Comparison of ENCODE assay signal across 22 cellular contexts in the genomic region with DNA sequence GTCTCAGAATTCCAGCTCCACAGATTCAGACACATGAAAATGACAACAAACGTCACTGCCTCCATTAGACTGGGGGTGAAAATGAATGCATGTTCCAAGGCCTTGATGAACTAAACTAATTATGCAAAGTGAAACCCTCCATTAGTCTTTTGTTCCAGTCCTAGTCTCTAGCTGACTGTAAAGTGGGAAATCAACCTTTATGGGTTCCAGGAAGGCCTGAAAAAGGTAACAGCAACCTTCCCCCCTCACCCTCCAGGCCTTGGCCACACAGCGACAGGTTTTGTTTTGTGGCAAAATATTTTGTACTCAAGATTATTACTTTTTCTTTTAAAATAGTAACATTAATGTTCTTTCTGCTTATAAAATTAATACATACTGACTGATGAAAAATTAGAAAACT.
DNase-seq lines count a peak whose midpoint lies in the region; ATAC-seq lines count a peak whose summit lies in the region.
"Had no signal": no experiment of that assay in that cellular context is flagged by ENCODE, and none has a peak within 500 bp of the region (broad histone marks: within the 10 kb centered on the region; RNA-seq: fewer than 3 reads in every experiment).

No MANE protein-coding gene starts in this region.

- H3K4me3 ChIP-seq in naive thymus-derived CD4-positive, alpha-beta T cell (ENCODE audit: low read length): no peak overlapping the region
- H3K4me3 ChIP-seq: BLaER1 treated with 17β-estradiol and CSF1 and Interleukin-3, amounts not matched to agents 10 nM and 100 nM; cardiac muscle cell; lung; prostate gland had no signal

- H3K27me3 Mint-ChIP-seq in activated T-cell treated with anti-CD3 and anti-CD28 coated beads, Interleukin-2, amount 50 U/mL, for 24 hours: no peaks in the 10 kb centered on the region
- H3K27me3 Mint-ChIP-seq in activated T-helper 17 cell treated with anti-CD3 and anti-CD28 coated beads, Interleukin-2, amount 50 U/mL, for 72 hours: no peaks in the 10 kb centered on the region
- no peaks in the 10 kb centered on the region for H3K27me3 Mint-ChIP-seq in naive thymus-derived CD4-positive, alpha-beta T cell

- DNase-seq in activated T-cell treated with anti-CD3 and anti-CD28 coated beads, Interleukin-2, amount 50 U/mL, for 24 hours: no peak
- DNase-seq in activated T-cell treated with anti-CD3 and anti-CD28 coated beads for 4 hours (no peak), 8988T (no peak), cerebellum (ENCODE audit: low spot score) (no peak)
- no peak for DNase-seq in naive thymus-derived CD4-positive, alpha-beta T cell
- DNase-seq: anterior cingulate cortex, glutamatergic neuron, H7, Kasumi-1, kidney glomerular epithelial cell, NCI-H1048, NCI-H1930, NCI-H2227 treated with DMSO at 0.1 percent for 48 hours, NCI-H82 had no signal

- H3K27ac Mint-ChIP-seq in activated T-cell treated with anti-CD3 and anti-CD28 coated beads, Interleukin-2, amount 50 U/mL, for 24 hours: peak overlapping the region; percentile 96
- peak overlapping the region; percentile 95 for H3K27ac Mint-ChIP-seq in activated T-helper 17 cell treated with anti-CD3 and anti-CD28 coated beads, Interleukin-2, amount 50 U/mL, for 72 hours
- H3K27ac Mint-ChIP-seq in naive thymus-derived CD4-positive, alpha-beta T cell: peak overlapping the region in 5 of 9 donors; percentile 12 to 83 (median 51)

- peaks cover 31 to 51% of the 10 kb centered on the region in 2 donors for H3K4me1 ChIP-seq in naive thymus-derived CD4-positive, alpha-beta T cell (ENCODE audit: control insufficient read depth in 2 of 2, insufficient read depth in 2 of 2, low read length in 2 of 2)
- H3K4me1 ChIP-seq: prostate gland had no signal

- ATAC-seq in activated T-helper 17 cell treated with anti-CD3 and anti-CD28 coated beads, Interleukin-2, amount 50 U/mL, for 72 hours (replicated peaks): peak; percentile 57
- no peak for ATAC-seq in naive thymus-derived CD4-positive, alpha-beta T cell
- ATAC-seq in GM21529 (IDR thresholded peaks at IDR 0.05; ENCODE audit: unreplicated experiment): no peak
- ATAC-seq: Right ventricle myocardium inferior had no signal

- H3K9me3 Mint-ChIP-seq in activated T-cell treated with anti-CD3 and anti-CD28 coated beads, Interleukin-2, amount 50 U/mL, for 24 hours: peaks cover 24% of the 10 kb centered on the region
- H3K9me3 Mint-ChIP-seq in activated T-helper 17 cell treated with anti-CD3 and anti-CD28 coated beads, Interleukin-2, amount 50 U/mL, for 72 hours: peaks cover 12% of the 10 kb centered on the region
- H3K9me3 Mint-ChIP-seq in naive thymus-derived CD4-positive, alpha-beta T cell: peaks cover 3 to 31% (median 17%) of the 10 kb centered on the region in 11 donors

- peak overlapping the region; percentile 87 for H3K27ac ChIP-seq in KOPT-K1 (ENCODE audit: low read depth, low read length, poor library complexity, severe bottlenecking)
- no peak overlapping the region for H3K27ac ChIP-seq in naive thymus-derived CD4-positive, alpha-beta T cell (ENCODE audit: low read depth, low read length)
- H3K27ac ChIP-seq: cardiac muscle cell, prostate gland had no signal

- peaks cover 82% of the 10 kb centered on the region for H3K4me1 Mint-ChIP-seq in activated T-cell treated with anti-CD3 and anti-CD28 coated beads, Interleukin-2, amount 50 U/mL, for 24 hours (ENCODE audit: low read depth)
- peaks cover 52% of the 10 kb centered on the region for H3K4me1 Mint-ChIP-seq in activated T-helper 17 cell treated with anti-CD3 and anti-CD28 coated beads, Interleukin-2, amount 50 U/mL, for 72 hours
- peaks cover 27 to 75% (median 46%) of the 10 kb centered on the region in 7 donors for H3K4me1 Mint-ChIP-seq in naive thymus-derived CD4-positive, alpha-beta T cell

- CTCF ChIA-PET in naive thymus-derived CD4-positive, alpha-beta T cell (lab: Charles Lee): interaction anchor here (1.1 to 5.8 kb wide), 8 partner anchors 15 to 174 kb away, joined by 3 to 117 read pairs (median 5); partner anchors contain the start of gene CD2

- peak overlapping the region; percentile 61 for H3K4me3 Mint-ChIP-seq in activated T-cell treated with anti-CD3 and anti-CD28 coated beads, Interleukin-2, amount 50 U/mL, for 24 hours
- H3K4me3 Mint-ChIP-seq in activated T-helper 17 cell treated with anti-CD3 and anti-CD28 coated beads, Interleukin-2, amount 50 U/mL, for 72 hours: peak overlapping the region; percentile 86
- H3K4me3 Mint-ChIP-seq in naive thymus-derived CD4-positive, alpha-beta T cell: peak overlapping the region in 5 of 10 donors; percentile 6 to 78 (median 71)

- H3K36me3 ChIP-seq in KOPT-K1 (ENCODE audit: insufficient read depth, low read length): no peaks in the 10 kb centered on the region
- H3K36me3 ChIP-seq in naive thymus-derived CD4-positive, alpha-beta T cell (ENCODE audit: control insufficient read depth in 2 of 3, insufficient read depth in 3 of 3, low read length in 3 of 3): no peaks in the 10 kb centered on the region
- H3K36me3 ChIP-seq: BLaER1 treated with 17β-estradiol and CSF1 and Interleukin-3, amounts not matched to agents 10 nM and 100 nM; cardiac muscle cell; prostate gland had no signal

- peaks cover 41% of the 10 kb centered on the region for H3K36me3 Mint-ChIP-seq in activated T-cell treated with anti-CD3 and anti-CD28 coated beads, Interleukin-2, amount 50 U/mL, for 24 hours (ENCODE audit: low read depth)
- peaks cover 9% of the 10 kb centered on the region for H3K36me3 Mint-ChIP-seq in activated T-helper 17 cell treated with anti-CD3 and anti-CD28 coated beads, Interleukin-2, amount 50 U/mL, for 72 hours (ENCODE audit: low read depth)
- peaks cover 8 to 35% (median 19%) of the 10 kb centered on the region in 5 donors for H3K36me3 Mint-ChIP-seq in naive thymus-derived CD4-positive, alpha-beta T cell

- intact Hi-C loops in naive thymus-derived CD4-positive, alpha-beta T cell (cut with micrococcal nuclease): loop anchor here in 1 of 2 donors (1.0 to 5.0 kb wide), 5 partner anchors 9 to 308 kb away; partner anchors contain the start of gene CD58

- peaks cover 30% of the 10 kb centered on the region for H3K9me3 ChIP-seq in KOPT-K1 (ENCODE audit: insufficient read depth, low read length, poor library complexity, severe bottlenecking)
- peaks cover 0 to 3% (median 0%) of the 10 kb centered on the region in 3 experiments for H3K9me3 ChIP-seq in naive thymus-derived CD4-positive, alpha-beta T cell (ENCODE audit: control insufficient read depth in 2 of 3, low read length in 3 of 3)
- H3K9me3 ChIP-seq: prostate gland had no signal

- H3K27me3 ChIP-seq in naive thymus-derived CD4-positive, alpha-beta T cell (ENCODE audit: control insufficient read depth in 2 of 2, insufficient read depth in 2 of 2, low read length in 2 of 2): no peaks in the 10 kb centered on the region
- H3K27me3 ChIP-seq: BLaER1 treated with 17β-estradiol and CSF1 and Interleukin-3, amounts not matched to agents 10 nM and 100 nM; cardiac muscle cell had no signal

- POLR2A ChIA-PET in naive thymus-derived CD4-positive, alpha-beta T cell (lab: Charles Lee): interaction anchor here (0.6 to 7.6 kb wide), 12 partner anchors 41 to 245 kb away, joined by 3 to 107 read pairs (median 5); partner anchors contain the start of genes CD2 and TTF2
